ENCODE assay signal across 38 cellular contexts in genomic region chr20:60870040-60870439, GRCh38.
"Had no signal": no experiment of that assay in that cellular context is flagged by ENCODE, and none has a peak within 500 bp of the region (broad histone marks: within the 10 kb centered on the region; RNA-seq: fewer than 3 reads in every experiment).

No MANE protein-coding gene starts in this region.

- H3K36me3 ChIP-seq: brain microvascular endothelial cell, cardiac muscle cell, Peyer's patch had no signal

- ATAC-seq: activated CD8-positive, alpha-beta T cell treated with anti-CD3 and anti-CD28 coated beads for 36 hours; activated T-cell treated with anti-CD3 and anti-CD28 coated beads, Interleukin-2, amount 50 U/mL, for 72 hours; activated T-helper 17 cell treated with anti-CD3 and anti-CD28 coated beads, Interleukin-2, amount 50 U/mL, for 72 hours; PC-3; Right ventricle myocardium inferior had no signal

- H3K36me3 Mint-ChIP-seq: activated naive CD8-positive, alpha-beta T cell treated with anti-CD3 and anti-CD28 coated beads for 36 hours had no signal

- H3K4me1 ChIP-seq: Peyer's patch had no signal

- DNase-seq: activated CD4-positive, alpha-beta T cell treated with anti-CD3 and anti-CD28 coated beads for 1 hour; activated CD4-positive, alpha-beta T cell treated with anti-CD3 and anti-CD28 coated beads for 48 hours; activated CD4-positive, alpha-beta T cell treated with anti-CD3 and anti-CD28 coated beads, Interleukin-2, amount 50 U/mL, for 4 hours; activated CD4-positive, CD25-positive, alpha-beta regulatory T cell; activated CD8-positive, alpha-beta T cell treated with anti-CD3 and anti-CD28 coated beads for 36 hours; activated effector memory CD4-positive, alpha-beta T cell treated with anti-CD3 and anti-CD28 coated beads, Interleukin-2, amount 50 U/mL, for 16 hours; activated naive CD4-positive, alpha-beta T cell; activated naive CD4-positive, alpha-beta T cell treated with anti-CD3 and anti-CD28 coated beads, Interleukin-2, amount 50 U/mL, for 16 hours; activated naive CD8-positive, alpha-beta T cell treated with anti-CD3 and anti-CD28 coated beads for 36 hours; activated T-cell treated with anti-CD3 and anti-CD28 coated beads, Interleukin-2, amount 50 U/mL, for 1 hour; activated T-cell treated with anti-CD3 and anti-CD28 coated beads, Interleukin-2, amount 50 U/mL, for 72 hours; amniotic stem cell; aorta; brain microvascular endothelial cell; MM.1S; MV-4-11; NCI-H1092; NCI-H1436 treated with DMSO at 0.1 percent for 48 hours; NCI-H1694 treated with DMSO at 0.1 percent for 48 hours; NCI-H2029 treated with DMSO at 0.1 percent for 48 hours; NCI-H2107; NCI-H2171; NCI-H510A; NCI-H526; NCI-H748 treated with DMSO at 0.1 percent for 48 hours; NK-92 treated with Interleukin-12 subunit alpha and Interleukin-12 subunit beta, amount 100 ng/mL, for 24 hours; PC-3; Peyer's patch; SW 1271; T-helper 1 cell; T-helper 2 cell; T-helper 9 cell had no signal

- H3K27me3 ChIP-seq: brain microvascular endothelial cell, cardiac muscle cell, Peyer's patch had no signal

- H3K4me3 Mint-ChIP-seq: activated CD8-positive, alpha-beta T cell treated with anti-CD3 and anti-CD28 coated beads for 36 hours; activated naive CD8-positive, alpha-beta T cell treated with anti-CD3 and anti-CD28 coated beads for 36 hours; activated T-cell treated with anti-CD3 and anti-CD28 coated beads, Interleukin-2, amount 50 U/mL, for 72 hours; activated T-helper 17 cell treated with anti-CD3 and anti-CD28 coated beads, Interleukin-2, amount 50 U/mL, for 72 hours had no signal

- H3K27ac Mint-ChIP-seq: activated CD8-positive, alpha-beta T cell treated with anti-CD3 and anti-CD28 coated beads for 36 hours; activated naive CD8-positive, alpha-beta T cell treated with anti-CD3 and anti-CD28 coated beads for 36 hours; activated T-cell treated with anti-CD3 and anti-CD28 coated beads, Interleukin-2, amount 50 U/mL, for 72 hours; activated T-helper 17 cell treated with anti-CD3 and anti-CD28 coated beads, Interleukin-2, amount 50 U/mL, for 72 hours had no signal

- H3K9ac ChIP-seq: KMS-11 had no signal

- H3K27me3 Mint-ChIP-seq: activated CD8-positive, alpha-beta T cell treated with anti-CD3 and anti-CD28 coated beads for 36 hours; activated naive CD8-positive, alpha-beta T cell treated with anti-CD3 and anti-CD28 coated beads for 36 hours; activated T-helper 17 cell treated with anti-CD3 and anti-CD28 coated beads, Interleukin-2, amount 50 U/mL, for 72 hours had no signal

- H3K4me1 Mint-ChIP-seq: activated naive CD8-positive, alpha-beta T cell treated with anti-CD3 and anti-CD28 coated beads for 36 hours; activated T-helper 17 cell treated with anti-CD3 and anti-CD28 coated beads, Interleukin-2, amount 50 U/mL, for 72 hours had no signal

- H3K9me3 Mint-ChIP-seq: activated CD8-positive, alpha-beta T cell treated with anti-CD3 and anti-CD28 coated beads for 36 hours; activated naive CD8-positive, alpha-beta T cell treated with anti-CD3 and anti-CD28 coated beads for 36 hours; activated T-cell treated with anti-CD3 and anti-CD28 coated beads, Interleukin-2, amount 50 U/mL, for 72 hours; activated T-helper 17 cell treated with anti-CD3 and anti-CD28 coated beads, Interleukin-2, amount 50 U/mL, for 72 hours had no signal

- H3K4me3 ChIP-seq: cardiac muscle cell, Peyer's patch had no signal

- H3K4me2 ChIP-seq: KMS-11 had no signal

- H3K27ac ChIP-seq: brain microvascular endothelial cell, cardiac muscle cell, KMS-11, Peyer's patch, RWPE1, VCaP had no signal

- H3K9me3 ChIP-seq: Peyer's patch had no signal
